Comparison of ENCODE assay signal across 22 cellular contexts in genomic region chr4:8329859-8330761, GRCh38.
DNase-seq lines count a peak whose midpoint lies in the region; ATAC-seq, FAIRE-seq and TF ChIP-seq lines count a peak whose summit lies in the region.
"Had no signal": no experiment of that assay in that cellular context is flagged by ENCODE, and none has a peak within 500 bp of the region (broad histone marks: within the 10 kb centered on the region; RNA-seq: fewer than 3 reads in every experiment).

No MANE protein-coding gene starts in this region.

- H3K9me3 ChIP-seq in BLaER1 treated with 17β-estradiol and CSF1 and Interleukin-3, amounts not matched to agents 10 nM and 100 nM (replicated peaks in 1 of 11): peaks cover 5 to 21% (median 13%) of the 10 kb centered on the region in 11 experiments
- H3K9me3 ChIP-seq in endodermal cell (ENCODE audit: control insufficient read depth, low read length) (no peaks in the 10 kb centered on the region), kidney (ENCODE audit: control insufficient read depth in 1 of 2, low read length in 2 of 2) (peaks cover 0 to 3% of the 10 kb centered on the region in 2 donors), psoas muscle (peaks cover 4% of the 10 kb centered on the region)

- intact Hi-C loops in kidney (cut with DNase I) (no loop called here), psoas muscle (cut with DNase I) (loop anchor here in 1 of 2 donors (5.0 kb wide), 1 partner anchor 62 kb away; no protein-coding TSS in a partner anchor)

- H3K36me3 Mint-ChIP-seq in endodermal cell (ENCODE audit: low read depth): no peaks in the 10 kb centered on the region
- H3K36me3 Mint-ChIP-seq: CD8-positive, alpha-beta memory T cell; stimulated activated effector memory CD8-positive, alpha-beta T cell treated with anti-CD3 and anti-CD28 coated beads, Interleukin-12 subunit alpha, Interleukin-12 subunit beta, amount 100 ng/mL, for 72 hours had no signal

- H3K27ac Mint-ChIP-seq in endodermal cell: no peak overlapping the region
- H3K27ac Mint-ChIP-seq: activated T-helper 2 cell treated with anti-CD3 and anti-CD28 coated beads, Interferon-gamma antibody, Interleukin-2, Interleukin-4, amounts not matched to agents 10 μg/mL and 5 μg/mL and 100 μg/mL, durations not matched to agents 14 hours and 24 hours and 36 hours; CD8-positive, alpha-beta memory T cell; stimulated activated effector memory CD8-positive, alpha-beta T cell treated with anti-CD3 and anti-CD28 coated beads, Interleukin-12 subunit alpha, Interleukin-12 subunit beta, amount 100 ng/mL, for 72 hours had no signal

- H3K4me2 ChIP-seq in BLaER1 treated with 17β-estradiol and CSF1 and Interleukin-3, amounts not matched to agents 10 nM and 100 nM: peak overlapping the region; percentile 67 to 92 (median 80); a peak in 21 of 22 replicates

- WGBS in endodermal cell (ENCODE audit: insufficient coverage in 1 of 2, insufficient read length in 1 of 2), 2 experiments: 90 to 93% methylated on average over 11 to 20 of the region's 20 CpGs
- 40 to 56% (median 41%) methylated on average over 20 of the region's 20 CpGs for WGBS in psoas muscle, 3 donors

- ATAC-seq in psoas muscle (peak; percentile 35 to 48 (median 44)), GM18498 (IDR thresholded peaks at IDR 0.05; ENCODE audit: unreplicated experiment) (no peak)
- ATAC-seq: K562 had no signal

- H3K36me3 ChIP-seq in BLaER1 treated with 17β-estradiol and CSF1 and Interleukin-3, amounts not matched to agents 10 nM and 100 nM: no peaks in the 10 kb centered on the region
- H3K36me3 ChIP-seq in endodermal cell (ENCODE audit: control insufficient read depth, insufficient read depth, low read length) (no peaks in the 10 kb centered on the region), kidney (ENCODE audit: control insufficient read depth in 1 of 2, insufficient read depth in 2 of 2, low read length in 2 of 2) (no peaks in the 10 kb centered on the region), psoas muscle (ENCODE audit: insufficient read depth in 1 of 2, low read depth in 1 of 2) (no peaks in the 10 kb centered on the region)

- H3K27me3 ChIP-seq in BLaER1 treated with 17β-estradiol and CSF1 and Interleukin-3, amounts not matched to agents 10 nM and 100 nM: peaks cover 0 to 9% (median 0%) of the 10 kb centered on the region in 11 experiments; a peak in 2 of 22 replicates
- H3K27me3 ChIP-seq in endodermal cell (ENCODE audit: control insufficient read depth, insufficient read depth, low read length, poor library complexity, severe bottlenecking) (no peaks in the 10 kb centered on the region), psoas muscle (ENCODE audit: insufficient read depth in 3 of 3, low read length in 2 of 3) (no peaks in the 10 kb centered on the region)

- no peak for FAIRE-seq in kidney (lab: Jason Lieb, UNC)
- FAIRE-seq: endothelial cell of umbilical vein, K562 had no signal

- no peaks in the 10 kb centered on the region for H4K20me1 ChIP-seq in BLaER1 treated with 17β-estradiol and CSF1 and Interleukin-3, amounts not matched to agents 10 nM and 100 nM

- peak overlapping the region in 6 of 11 experiments; percentile 6 to 68 (median 42); a peak in 12 of 22 replicates for H3K9ac ChIP-seq in BLaER1 treated with 17β-estradiol and CSF1 and Interleukin-3, amounts not matched to agents 10 nM and 100 nM
- H3K9ac ChIP-seq in endodermal cell (ENCODE audit: extremely low read depth, low read length, poor library complexity, severe bottlenecking): no peak overlapping the region
- no peak overlapping the region for H3K9ac ChIP-seq in kidney (ENCODE audit: low read length in 2 of 2)

- H3K4me3 Mint-ChIP-seq in endodermal cell: no peak overlapping the region
- H3K4me3 Mint-ChIP-seq: CD8-positive, alpha-beta memory T cell; stimulated activated effector memory CD8-positive, alpha-beta T cell treated with anti-CD3 and anti-CD28 coated beads, Interleukin-12 subunit alpha, Interleukin-12 subunit beta, amount 100 ng/mL, for 72 hours had no signal

- peak; percentile 37 for DNase-seq in endodermal cell
- peak; percentile 59 for DNase-seq in kidney
- peak in 1 of 2 donors; percentile 65 for DNase-seq in psoas muscle
- DNase-seq in AG08396 (ENCODE audit: low spot score): no peak
- DNase-seq in NCI-H345 treated with DMSO at 0.1 percent for 48 hours (lab: John Stamatoyannopoulos, UW; ENCODE audit: unreplicated experiment): no peak
- no peak for DNase-seq in KBM-7
- DNase-seq: activated CD4-positive, alpha-beta T cell treated with anti-CD3 and anti-CD28 coated beads for 48 hours; CD8-positive, alpha-beta memory T cell; DMS53; GF-D8; GOT3; kidney glomerular epithelial cell; NCI-H2171 treated with DMSO at 0.1 percent for 48 hours; NCI-H526 treated with DMSO at 0.1 percent for 48 hours; SW 1271 had no signal

- H3K27ac ChIP-seq in BLaER1 treated with 17β-estradiol and CSF1 and Interleukin-3, amounts not matched to agents 10 nM and 100 nM: peak overlapping the region in 6 of 11 experiments; percentile 13 to 73 (median 61); a peak in 11 of 22 replicates
- no peak overlapping the region for H3K27ac ChIP-seq in endodermal cell (ENCODE audit: low read depth, low read length)
- H3K27ac ChIP-seq in kidney (ENCODE audit: low read depth in 2 of 2, low read length in 2 of 2): no peak overlapping the region
- H3K27ac ChIP-seq in psoas muscle: peak overlapping the region; percentile 70
- H3K27ac ChIP-seq: coronary artery had no signal

- no peak overlapping the region for H3K4me3 ChIP-seq in BLaER1 treated with 17β-estradiol and CSF1 and Interleukin-3, amounts not matched to agents 10 nM and 100 nM
- H3K4me3 ChIP-seq in endodermal cell (ENCODE audit: low read length): no peak overlapping the region
- H3K4me3 ChIP-seq in kidney (ENCODE audit: low read length in 2 of 2): no peak overlapping the region
- no peak overlapping the region for H3K4me3 ChIP-seq in psoas muscle
- H3K4me3 ChIP-seq: coronary artery, K562 had no signal

- peaks cover 4% of the 10 kb centered on the region for H3K27me3 Mint-ChIP-seq in endodermal cell (ENCODE audit: insufficient read depth)

- peaks cover 6% of the 10 kb centered on the region for H3K9me3 Mint-ChIP-seq in endodermal cell
- H3K9me3 Mint-ChIP-seq: activated T-helper 2 cell treated with anti-CD3 and anti-CD28 coated beads, Interferon-gamma antibody, Interleukin-2, Interleukin-4, amounts not matched to agents 10 μg/mL and 5 μg/mL and 100 μg/mL, durations not matched to agents 14 hours and 24 hours and 36 hours had no signal

- H3K4me1 Mint-ChIP-seq in endodermal cell: no peaks in the 10 kb centered on the region
- H3K4me1 Mint-ChIP-seq: CD8-positive, alpha-beta memory T cell; stimulated activated effector memory CD8-positive, alpha-beta T cell treated with anti-CD3 and anti-CD28 coated beads, Interleukin-12 subunit alpha, Interleukin-12 subunit beta, amount 100 ng/mL, for 72 hours had no signal

- in situ Hi-C loops in KBM-7 (cut with MboI; ENCODE audit: low pct_unique_long_range_greater_than_20kb, low sequenced_read_pairs): no loop called here

- peaks cover 26 to 47% (median 38%) of the 10 kb centered on the region in 10 experiments for H3K4me1 ChIP-seq in BLaER1 treated with 17β-estradiol and CSF1 and Interleukin-3, amounts not matched to agents 10 nM and 100 nM
- H3K4me1 ChIP-seq in endodermal cell (ENCODE audit: control insufficient read depth, insufficient read depth, low read length) (no peaks in the 10 kb centered on the region), kidney (ENCODE audit: control insufficient read depth in 1 of 2, insufficient read depth in 1 of 2, low read depth in 1 of 2, low read length in 2 of 2) (peaks cover 11 to 12% of the 10 kb centered on the region in 2 donors), psoas muscle (peaks cover 19% of the 10 kb centered on the region)

- no peak for TF ChIP-seq CTCF in endodermal cell (conservative IDR thresholded peaks at IDR 0.05)
- TF ChIP-seq CTCF in kidney (IDR thresholded peaks at IDR 0.05; ENCODE audit: borderline replicate concordance, extremely low read depth, insufficient read depth): no peak
- no peak for TF ChIP-seq CTCF in psoas muscle (IDR thresholded peaks at IDR 0.05)

Comparison
In these comparisons a context has a peak if more than half of its experiments do, and no peak if none do; other contexts are left out.
1. H3K27ac ChIP-seq: peak in BLaER1 treated with 17β-estradiol and CSF1 and Interleukin-3, amounts not matched to agents 10 nM and 100 nM (6 of 11) and psoas muscle (single experiment); none in endodermal cell (single experiment) and kidney (0 of 2).
2. H3K9ac ChIP-seq: peak in BLaER1 treated with 17β-estradiol and CSF1 and Interleukin-3, amounts not matched to agents 10 nM and 100 nM (6 of 11); none in endodermal cell (single experiment) and kidney (0 of 2).
3. DNase-seq: peak in endodermal cell (single experiment) and kidney (single experiment); none in AG08396 (single experiment), NCI-H345 treated with DMSO at 0.1 percent for 48 hours (single experiment) and KBM-7 (single experiment).